9 cellular contexts compared by ENCODE assay signal in the genomic region with DNA sequence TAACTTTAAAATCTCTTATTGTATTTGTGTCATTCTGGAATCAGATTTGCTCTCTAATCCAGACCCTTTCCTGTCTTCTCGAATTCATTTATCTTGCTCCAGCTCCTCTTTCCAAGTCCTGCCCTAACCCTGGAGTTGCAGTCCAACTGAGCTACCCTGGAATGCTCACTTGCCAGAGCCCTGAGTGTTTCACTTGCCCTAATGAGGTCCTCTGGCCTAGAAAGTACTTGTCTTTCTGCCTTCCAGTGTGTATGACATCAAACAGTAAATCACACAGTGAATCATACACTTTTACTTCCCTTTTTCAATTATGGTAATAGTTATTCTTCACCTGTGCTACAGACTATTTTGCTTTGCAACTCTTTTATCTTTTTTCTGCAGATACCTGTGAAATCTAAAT.
DNase-seq lines count a peak whose midpoint lies in the region; ATAC-seq and TF ChIP-seq lines count a peak whose summit lies in the region.
"Had no signal": no experiment of that assay in that cellular context is flagged by ENCODE, and none has a peak within 500 bp of the region (broad histone marks: within the 10 kb centered on the region; RNA-seq: fewer than 3 reads in every experiment).

No MANE protein-coding gene starts in this region.

- no peaks in the 10 kb centered on the region for H3K36me3 ChIP-seq in stomach
- H3K36me3 ChIP-seq: upper lobe of left lung had no signal

- H3K27me3 ChIP-seq in stomach = no peaks in the 10 kb centered on the region
- H3K27me3 ChIP-seq: upper lobe of left lung had no signal

- H3K4me1 Mint-ChIP-seq in activated naive CD8-positive, alpha-beta T cell (ENCODE audit: low read depth) = peaks cover 60% of the 10 kb centered on the region
- H3K4me1 Mint-ChIP-seq in natural killer cell treated with Interleukin-12 subunit alpha and Interleukin-12 subunit beta and Interleukin-15 and Interleukin-18, amount 100 ng/mL, for 72 hours (ENCODE audit: low read depth in 2 of 2) = peaks cover 37 to 66% of the 10 kb centered on the region in 2 donors

- intact Hi-C loops in stomach (cut with DNase I; ENCODE audit: low total_unique reads) = no loop called here

- TF ChIP-seq CTCF in GM12865 (IDR thresholded peaks at IDR 0.05; ENCODE audit: insufficient read depth, low read depth, low read length, missing control alignments) = no peak
- TF ChIP-seq CTCF in stomach (IDR thresholded peaks at IDR 0.05) = no peak

- H3K27me3 Mint-ChIP-seq in activated naive CD8-positive, alpha-beta T cell = no peaks in the 10 kb centered on the region
- no peaks in the 10 kb centered on the region for H3K27me3 Mint-ChIP-seq in natural killer cell treated with Interleukin-12 subunit alpha and Interleukin-12 subunit beta and Interleukin-15 and Interleukin-18, amount 100 ng/mL, for 72 hours

- ATAC-seq in GM21390 (IDR thresholded peaks at IDR 0.05; ENCODE audit: unreplicated experiment) = peak; percentile 95
- peak; percentile 98 for ATAC-seq in HG03521 (IDR thresholded peaks at IDR 0.05; ENCODE audit: unreplicated experiment)
- peak; percentile 45 to 84 for ATAC-seq in natural killer cell treated with Interleukin-12 subunit alpha and Interleukin-12 subunit beta and Interleukin-15 and Interleukin-18, amount 100 ng/mL, for 72 hours

- peaks cover 11% of the 10 kb centered on the region for H3K36me3 Mint-ChIP-seq in activated naive CD8-positive, alpha-beta T cell
- H3K36me3 Mint-ChIP-seq in natural killer cell treated with Interleukin-12 subunit alpha and Interleukin-12 subunit beta and Interleukin-15 and Interleukin-18, amount 100 ng/mL, for 72 hours = peaks cover 10% of the 10 kb centered on the region

- H3K4me1 ChIP-seq in stomach = peaks cover 0 to 23% (median 9%) of the 10 kb centered on the region in 4 donors

- H3K4me3 ChIP-seq in GM12865 (ENCODE audit: low read depth, low read length) = no peak overlapping the region
- H3K4me3 ChIP-seq in stomach = no peak overlapping the region
- H3K4me3 ChIP-seq: upper lobe of left lung had no signal

- DNase-seq in GM12865 (ENCODE audit: low read depth) = peak; percentile 67
- DNase-seq in natural killer cell treated with Interleukin-12 subunit alpha and Interleukin-12 subunit beta and Interleukin-15 and Interleukin-18, amount 100 ng/mL, for 72 hours (ENCODE audit: low spot score) = no peak
- DNase-seq in mesenteric fat pad (ENCODE audit: low spot score) = no peak
- no peak for DNase-seq in stomach
- DNase-seq in ecto neural progenitor cell (ENCODE audit: low spot score) = no peak

- TF ChIP-seq POLR2A in stomach (IDR thresholded peaks at IDR 0.05) = no peak

- 25 to 48% (median 44%) methylated on average over 1 of the region's 1 CpG for WGBS in stomach, 5 donors

- no peaks in the 10 kb centered on the region for H3K9me3 ChIP-seq in stomach
- H3K9me3 ChIP-seq: upper lobe of left lung had no signal

- peak overlapping the region; percentile 61 for H3K4me3 Mint-ChIP-seq in activated naive CD8-positive, alpha-beta T cell
- H3K4me3 Mint-ChIP-seq in natural killer cell treated with Interleukin-12 subunit alpha and Interleukin-12 subunit beta and Interleukin-15 and Interleukin-18, amount 100 ng/mL, for 72 hours = peak overlapping the region; percentile 15

- peak overlapping the region; percentile 80 for H3K27ac Mint-ChIP-seq in activated naive CD8-positive, alpha-beta T cell
- peak overlapping the region; percentile 36 to 44 for H3K27ac Mint-ChIP-seq in natural killer cell treated with Interleukin-12 subunit alpha and Interleukin-12 subunit beta and Interleukin-15 and Interleukin-18, amount 100 ng/mL, for 72 hours

- H3K9me3 Mint-ChIP-seq in activated naive CD8-positive, alpha-beta T cell (ENCODE audit: low read depth) = no peaks in the 10 kb centered on the region
- H3K9me3 Mint-ChIP-seq in natural killer cell treated with Interleukin-12 subunit alpha and Interleukin-12 subunit beta and Interleukin-15 and Interleukin-18, amount 100 ng/mL, for 72 hours = no peaks in the 10 kb centered on the region

- no peak for TF ChIP-seq EP300 in stomach (IDR thresholded peaks at IDR 0.05)

- H3K27ac ChIP-seq in stomach = peak overlapping the region in 1 of 5 donors; percentile 38
